9 cellular contexts compared by ENCODE assay signal in genomic region chr16:88772871-88773811, GRCh38. TPM values are rescaled to one million over a fixed set of nuclear protein-coding genes. Genes with fewer than 3 reads are reported as not detected.
DNase-seq lines count a peak whose midpoint lies in the region; ATAC-seq, FAIRE-seq and TF ChIP-seq lines count a peak whose summit lies in the region.
"Had no signal": no experiment of that assay in that cellular context is flagged by ENCODE, and none has a peak within 500 bp of the region (broad histone marks: within the 10 kb centered on the region; RNA-seq: fewer than 3 reads in every experiment).

No MANE protein-coding gene starts in this region.

- no peaks in the 10 kb centered on the region for H3K36me3 ChIP-seq in osteoblast (ENCODE audit: insufficient read depth, low read length)
- H3K36me3 ChIP-seq in small intestine (ENCODE audit: control insufficient read depth in 2 of 2, insufficient read depth in 2 of 2, low read length in 2 of 2) = no peaks in the 10 kb centered on the region
- H3K36me3 ChIP-seq: thyroid gland had no signal

- H3K9me3 ChIP-seq in osteoblast (ENCODE audit: low read depth, low read length) = no peaks in the 10 kb centered on the region
- no peaks in the 10 kb centered on the region for H3K9me3 ChIP-seq in small intestine (ENCODE audit: control insufficient read depth, low read depth)
- H3K9me3 ChIP-seq: thyroid gland had no signal

- H3K27ac ChIP-seq in epithelial cell of prostate (peak overlapping the region; percentile 29), osteoblast (ENCODE audit: low read depth, low read length) (peak overlapping the region; percentile 67), small intestine (ENCODE audit: low read depth in 1 of 2, low read length in 1 of 2) (no peak overlapping the region)

- H4K20me1 ChIP-seq in osteoblast (ENCODE audit: insufficient read depth, low read length) = peaks cover 65% of the 10 kb centered on the region

- no peak overlapping the region for H2AFZ ChIP-seq in osteoblast (ENCODE audit: low read length)

- H3K27me3 ChIP-seq in osteoblast (ENCODE audit: insufficient read depth, low read length) = no peaks in the 10 kb centered on the region
- H3K27me3 ChIP-seq in small intestine (ENCODE audit: control insufficient read depth in 2 of 2, insufficient read depth in 2 of 2, low read length in 2 of 2) = no peaks in the 10 kb centered on the region
- H3K27me3 ChIP-seq: thyroid gland had no signal

- 58 to 79% (median 73%) methylated on average over 23 to 29 of the region's 29 CpGs for WGBS in small intestine, 3 donors

- H3K4me1 ChIP-seq in osteoblast (ENCODE audit: insufficient read depth, low read length) = peaks cover 66% of the 10 kb centered on the region
- H3K4me1 ChIP-seq in small intestine (ENCODE audit: control insufficient read depth in 2 of 2, insufficient read depth in 1 of 2, low read depth in 1 of 2, low read length in 1 of 2) = peaks cover 5 to 12% of the 10 kb centered on the region in 2 donors

- DNase-seq in Ammon's horn (ENCODE audit: low spot score) = peak; percentile 47
- peak; percentile 88 to 94 for DNase-seq in NCI-H524 (lab: John Stamatoyannopoulos, UW)
- DNase-seq in epithelial cell of prostate (ENCODE audit: low read depth, low spot score) = no peak
- peak; percentile 97 for DNase-seq in osteoblast (ENCODE audit: insufficient read length, low spot score, missing footprints)
- DNase-seq in RKO (ENCODE audit: low spot score) = no peak
- no peak for DNase-seq in NAMALWA (ENCODE audit: low spot score)
- no peak for DNase-seq in small intestine
- DNase-seq in left lobe of liver (ENCODE audit: low spot score) = no peak

- no peak for ATAC-seq in left lobe of liver

- H3K4me3 ChIP-seq in osteoblast (ENCODE audit: insufficient read depth, low read length) (peak overlapping the region; percentile 22), small intestine (ENCODE audit: low read depth in 1 of 2, low read length in 2 of 2) (no peak overlapping the region)
- H3K4me3 ChIP-seq: thyroid gland had no signal

- no peak for FAIRE-seq in small intestine (lab: Jason Lieb, UNC)

- peaks cover 91% of the 10 kb centered on the region for H3K79me2 ChIP-seq in osteoblast (ENCODE audit: insufficient read depth, low read length)

- TF ChIP-seq CTCF in osteoblast (IDR thresholded peaks at IDR 0.05; ENCODE audit: extremely low read depth, low read depth, low read length) = no peak

- peak overlapping the region; percentile 55 for H3K4me2 ChIP-seq in osteoblast (ENCODE audit: insufficient read depth, low read length)

RNA-seq across cellular contexts. Expression of gene PIEZO1, which starts 11.9 kb away (rescaled TPM):
- total RNA-seq in osteoblast = 187 and 207 TPM in 2 replicates
- polyA plus RNA-seq in small intestine = 10 to 100 TPM; 22.8 to 95.0 (median 27.8) TPM
- total RNA-seq in left lobe of liver = 67.8 TPM

RNA-seq across cellular contexts. Expression of gene CDT1, which starts 30.4 kb away (rescaled TPM):
- 2.9 TPM in 2 replicates for total RNA-seq in osteoblast
- 10 to 100 TPM in 1 of 3 donors, 1 to 10 TPM in 2; 1.1 to 16.7 (median 2.2) TPM for polyA plus RNA-seq in small intestine
- total RNA-seq in left lobe of liver = 0.50 TPM

RNA-seq across cellular contexts. Expression of gene APRT, which starts 38.6 kb away (rescaled TPM):
- total RNA-seq in osteoblast (41.8 and 53.6 TPM in 2 replicates), left lobe of liver (68.9 TPM)
- polyA plus RNA-seq in small intestine = 100 to 1,000 TPM; 197 to 255 (median 247) TPM

Comparison
In these comparisons a context has a peak if more than half of its experiments do, and no peak if none do; other contexts are left out.
1. DNase-seq: peak in Ammon's horn (single experiment), NCI-H524 (2 of 2) and osteoblast (single experiment); none in epithelial cell of prostate (single experiment), RKO (single experiment), NAMALWA (single experiment), small intestine (single experiment) and left lobe of liver (single experiment).
2. H3K27ac ChIP-seq: peak in epithelial cell of prostate (single experiment) and osteoblast (single experiment); none in small intestine (0 of 2).